In genomic region chr7:116836911-116837310, GRCh38 we compare ENCODE assay signal across 1 cellular context.
TF ChIP-seq lines count a peak whose summit lies in the region.

No MANE protein-coding gene starts in this region.

TF ChIP-seq in SK-N-SH treated with all-trans-retinoic acid at 6 μM for 48 hours, 23 proteins besides CTCF, POLR2A, EP300 and RAD21 (continued from another document):
- no peak for TF ChIP-seq CREB5 (CRISPR knock-in tag; IDR thresholded peaks at IDR 0.05; ENCODE audit: low read depth)
- TF ChIP-seq ZFP3 (CRISPR knock-in tag; IDR thresholded peaks at IDR 0.05): no peak
- TF ChIP-seq PATZ1 (CRISPR knock-in tag; IDR thresholded peaks at IDR 0.05; ENCODE audit: borderline replicate concordance): no peak
- TF ChIP-seq ISL1 (CRISPR knock-in tag; IDR thresholded peaks at IDR 0.05): no peak
- no peak for TF ChIP-seq BACH2 (CRISPR knock-in tag; IDR thresholded peaks at IDR 0.05; ENCODE audit: borderline replicate concordance)
- TF ChIP-seq GLIS3 (CRISPR knock-in tag; IDR thresholded peaks at IDR 0.05): no peak
- TF ChIP-seq, protein P1, sequence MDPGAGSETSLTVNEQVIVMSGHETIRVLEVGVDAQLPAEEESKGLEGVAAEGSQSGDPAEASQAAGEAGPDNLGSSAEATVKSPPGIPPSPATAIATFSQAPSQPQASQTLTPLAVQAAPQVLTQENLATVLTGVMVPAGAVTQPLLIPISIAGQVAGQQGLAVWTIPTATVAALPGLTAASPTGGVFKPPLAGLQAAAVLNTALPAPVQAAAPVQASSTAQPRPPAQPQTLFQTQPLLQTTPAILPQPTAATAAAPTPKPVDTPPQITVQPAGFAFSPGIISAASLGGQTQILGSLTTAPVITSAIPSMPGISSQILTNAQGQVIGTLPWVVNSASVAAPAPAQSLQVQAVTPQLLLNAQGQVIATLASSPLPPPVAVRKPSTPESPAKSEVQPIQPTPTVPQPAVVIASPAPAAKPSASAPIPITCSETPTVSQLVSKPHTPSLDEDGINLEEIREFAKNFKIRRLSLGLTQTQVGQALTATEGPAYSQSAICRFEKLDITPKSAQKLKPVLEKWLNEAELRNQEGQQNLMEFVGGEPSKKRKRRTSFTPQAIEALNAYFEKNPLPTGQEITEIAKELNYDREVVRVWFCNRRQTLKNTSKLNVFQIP (CRISPR knock-in tag; IDR thresholded peaks at IDR 0.05; ENCODE audit: borderline replicate concordance, low read depth): no peak
